ENCODE assay signal across 36 cellular contexts in the genomic region with DNA sequence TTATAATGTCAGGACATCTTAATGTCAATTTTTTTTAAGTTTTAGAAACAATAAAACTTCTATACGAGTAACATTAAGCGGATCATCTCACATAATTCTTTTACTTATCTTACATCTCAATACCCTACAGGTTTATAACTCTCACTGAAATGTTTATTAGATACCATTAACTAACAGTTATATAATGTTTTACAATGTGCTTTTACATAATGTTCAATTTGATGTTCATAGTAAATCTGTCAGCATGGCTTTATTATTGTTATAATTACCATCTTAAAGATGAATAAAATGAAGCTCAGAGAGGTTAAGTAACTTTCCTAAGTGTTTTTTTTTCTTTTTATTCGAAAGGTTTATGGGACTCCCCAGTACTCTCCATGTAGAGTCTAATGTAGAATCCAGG. TPM values are rescaled to one million over a fixed set of nuclear protein-coding genes. Genes with fewer than 3 reads are reported as not detected.
A peak's percentile ranks its signal among the peaks of the same experiment; 100 is the strongest.
DNase-seq lines count a peak whose midpoint lies in the region; FAIRE-seq and TF ChIP-seq lines count a peak whose summit lies in the region.
"Had no signal": no experiment of that assay in that cellular context is flagged by ENCODE, and none has a peak within 500 bp of the region (broad histone marks: within the 10 kb centered on the region; RNA-seq: fewer than 3 reads in every experiment).

No MANE protein-coding gene starts in this region.

- peaks cover 0 to 3% of the 10 kb centered on the region in 2 experiments; a peak in 1 of 4 replicates for H3K4me1 Mint-ChIP-seq in H9
- H3K4me1 Mint-ChIP-seq: B cell; CD14-positive monocyte; CD4-positive, alpha-beta memory T cell; CD4-positive, CD25-positive, alpha-beta regulatory T cell; CD8-positive, alpha-beta memory T cell had no signal

- no peaks in the 10 kb centered on the region for H3K79me2 ChIP-seq in H9 (ENCODE audit: insufficient read depth, low read length)

- H3K9me3 Mint-ChIP-seq in H9 = no peaks in the 10 kb centered on the region
- H3K9me3 Mint-ChIP-seq: CD4-positive, alpha-beta T cell; CD8-positive, alpha-beta T cell had no signal

- H2BK12ac ChIP-seq in H9 (ENCODE audit: insufficient read length, low read depth, low read length) = no peak overlapping the region

- H3K14ac ChIP-seq in H9 (ENCODE audit: insufficient read depth, low read length) = no peak overlapping the region

- no peak overlapping the region for H2BK20ac ChIP-seq in H9 (ENCODE audit: low read depth, low read length, poor library complexity, severe bottlenecking)

- H3K4ac ChIP-seq in H9 (ENCODE audit: low read depth, low read length) = no peak overlapping the region

- POLR2A ChIA-PET in HEK293 (lab: Yijun Ruan, JAX) = no interaction called here
- POLR2A ChIA-PET in HEK293T (lab: Yijun Ruan, JAX) = no interaction called here

- H3K56ac ChIP-seq in H9 (ENCODE audit: insufficient read length, low read depth, low read length) = no peak overlapping the region

- H3K4me3 Mint-ChIP-seq in H9 = no peak overlapping the region
- H3K4me3 Mint-ChIP-seq: B cell; CD14-positive monocyte; CD4-positive, alpha-beta memory T cell; CD4-positive, alpha-beta T cell; CD4-positive, CD25-positive, alpha-beta regulatory T cell; CD8-positive, alpha-beta memory T cell; CD8-positive, alpha-beta T cell had no signal

- H3K27ac Mint-ChIP-seq in H9 = no peak overlapping the region
- H3K27ac Mint-ChIP-seq: B cell; CD14-positive monocyte; CD4-positive, alpha-beta memory T cell; CD4-positive, alpha-beta T cell; CD4-positive, CD25-positive, alpha-beta regulatory T cell; CD8-positive, alpha-beta memory T cell; CD8-positive, alpha-beta T cell had no signal

- H3K23ac ChIP-seq in H9 (ENCODE audit: insufficient read length, low read depth, low read length) = no peak overlapping the region

- H3K4me1 ChIP-seq in HEK293 (ENCODE audit: control insufficient read depth, insufficient read depth, low read length) (no peaks in the 10 kb centered on the region), small intestine (ENCODE audit: control insufficient read depth in 2 of 2, insufficient read depth in 1 of 2, low read depth in 1 of 2, low read length in 1 of 2) (no peaks in the 10 kb centered on the region), BE2C (0 out of 2 replicates have a peak, but pooled peaks cover 2% of the 10 kb centered on the region), H9 (ENCODE audit: insufficient read depth, low read length) (no peaks in the 10 kb centered on the region)
- H3K4me1 ChIP-seq: A549, BLaER1, Caco-2 had no signal

- no peaks in the 10 kb centered on the region for H3K27me3 Mint-ChIP-seq in H9 (ENCODE audit: low read depth)
- H3K27me3 Mint-ChIP-seq: B cell; CD4-positive, alpha-beta memory T cell; CD4-positive, alpha-beta T cell; CD4-positive, CD25-positive, alpha-beta regulatory T cell had no signal

- H3K4me3 ChIP-seq in HEK293 (ENCODE audit: low read depth, low read length) (no peak overlapping the region), LNCaP clone FGC (ENCODE audit: low read depth, low read length) (no peak overlapping the region), small intestine (ENCODE audit: low read depth in 1 of 2, low read length in 2 of 2) (no peak overlapping the region), BE2C (ENCODE audit: low read depth, low read length) (no peak overlapping the region)
- H3K4me3 ChIP-seq: A549; BLaER1; BLaER1 treated with 17β-estradiol and CSF1 and Interleukin-3, amounts not matched to agents 10 nM and 100 nM had no signal

- H3K9ac ChIP-seq in H9 (ENCODE audit: extremely low read depth, insufficient read length, low read length) = no peak overlapping the region
- H3K9ac ChIP-seq: BLaER1; BLaER1 treated with 17β-estradiol and CSF1 and Interleukin-3, amounts not matched to agents 10 nM and 100 nM had no signal

- DNase-seq in HEK293T (ENCODE audit: extremely low spot score) = no peak
- DNase-seq in LNCaP clone FGC (ENCODE audit: low read depth) = peak; percentile 38
- no peak for DNase-seq in small intestine
- no peak for DNase-seq in activated naive CD4-positive, alpha-beta T cell treated with anti-CD3 and anti-CD28 coated beads, Interleukin-2, amount 50 U/mL, for 16 hours
- no peak for DNase-seq in stimulated activated CD4-positive, alpha-beta T cell treated with anti-CD3 and anti-CD28 coated beads, Interleukin-15, amount 100 ng/mL, for 24 hours
- DNase-seq in BE2C = no peak
- no peak for DNase-seq in H9
- DNase-seq: 8988T; ACHN; AML-193; C1 segment of cervical spinal cord; Caco-2; Calu3; CD4-positive, alpha-beta memory T cell; CD4-positive, alpha-beta T cell; CD4-positive, CD25-positive, alpha-beta regulatory T cell; CD8-positive, alpha-beta memory T cell; CD8-positive, alpha-beta T cell; COR-L47; DMS 273 treated with DMSO at 0.1 percent for 48 hours; DMS153; DMS53; DMS79; DMS79 treated with DMSO at 0.1 percent for 48 hours; DND-41; EL had no signal

- H3K36me3 ChIP-seq in HEK293 (ENCODE audit: control insufficient read depth in 2 of 2, insufficient read depth in 1 of 2, low read length in 2 of 2) (no peaks in the 10 kb centered on the region), small intestine (ENCODE audit: control insufficient read depth in 2 of 2, insufficient read depth in 2 of 2, low read length in 2 of 2) (no peaks in the 10 kb centered on the region), BE2C (no peaks in the 10 kb centered on the region)
- H3K36me3 ChIP-seq: BLaER1; BLaER1 treated with 17β-estradiol and CSF1 and Interleukin-3, amounts not matched to agents 10 nM and 100 nM had no signal

- WGBS in small intestine, 3 donors = 72 to 88% (median 75%) methylated on average over 3 of the region's 3 CpGs
- no CpG with 5 or more reads among the region's 3 CpGs for WGBS in H9 (ENCODE audit: extremely low coverage, insufficient read length, low lambda C conversion rate)

- peak; percentile 44 for FAIRE-seq in small intestine (lab: Jason Lieb, UNC)
- FAIRE-seq: A204.1, A549, D721Med had no signal

- H3K27ac ChIP-seq in HEK293 (ENCODE audit: extremely low read depth, low read depth, low read length) (no peak overlapping the region), small intestine (ENCODE audit: low read depth in 1 of 2, low read length in 1 of 2) (no peak overlapping the region), H9 (ENCODE audit: insufficient read length, low read depth, low read length) (no peak overlapping the region)
- H3K27ac ChIP-seq: 22Rv1; A549; BLaER1; BLaER1 treated with 17β-estradiol and CSF1 and Interleukin-3, amounts not matched to agents 10 nM and 100 nM; C4-2B had no signal

- H2AFZ ChIP-seq in H9 (ENCODE audit: low read length) = no peak overlapping the region

- no peak overlapping the region for H4K5ac ChIP-seq in H9 (ENCODE audit: insufficient read length, low read depth, low read length)

- CTCF ChIA-PET in HEK293 (lab: Yijun Ruan, JAX) = no interaction called here
- CTCF ChIA-PET in HEK293T (lab: Yijun Ruan, JAX) = no interaction called here

- H3K79me1 ChIP-seq in H9 (ENCODE audit: insufficient read depth, low read depth, low read length, poor library complexity, severe bottlenecking) = no peaks in the 10 kb centered on the region

- H2BK120ac ChIP-seq in H9 (ENCODE audit: low read depth, low read length, poor library complexity, severe bottlenecking) = no peak overlapping the region

- H3K23me2 ChIP-seq in H9 (ENCODE audit: insufficient read length, low read depth, low read length, poor library complexity, severe bottlenecking) = no peaks in the 10 kb centered on the region

- no peak overlapping the region for H3K4me2 ChIP-seq in H9 (ENCODE audit: insufficient read depth, insufficient read length, low read length)
- H3K4me2 ChIP-seq: A549; BLaER1; BLaER1 treated with 17β-estradiol and CSF1 and Interleukin-3, amounts not matched to agents 10 nM and 100 nM had no signal

- no peak overlapping the region for H4K8ac ChIP-seq in H9 (replicated peaks; ENCODE audit: insufficient read length, low read depth, low read length)

- no peaks in the 10 kb centered on the region for H4K20me1 ChIP-seq in H9 (ENCODE audit: control insufficient read depth, insufficient read depth, insufficient read length)
- H4K20me1 ChIP-seq: BLaER1; BLaER1 treated with 17β-estradiol and CSF1 and Interleukin-3, amounts not matched to agents 10 nM and 100 nM had no signal

- H3K9me3 ChIP-seq in HEK293 (ENCODE audit: control insufficient read depth, insufficient read depth, low read depth, low read length) (no peaks in the 10 kb centered on the region), small intestine (ENCODE audit: control insufficient read depth, low read depth) (no peaks in the 10 kb centered on the region), BE2C (no peaks in the 10 kb centered on the region), H9 (ENCODE audit: control insufficient read depth, low read depth, low read length) (no peaks in the 10 kb centered on the region)
- H3K9me3 ChIP-seq: A549; BLaER1; BLaER1 treated with 17β-estradiol and CSF1 and Interleukin-3, amounts not matched to agents 10 nM and 100 nM; Caco-2 had no signal

- TF ChIP-seq CTCF in HEK293 (tag by site-specific recombination; IDR thresholded peaks at IDR 0.05) = no peak
- no peak for TF ChIP-seq CTCF in LNCaP clone FGC (IDR thresholded peaks at IDR 0.05; ENCODE audit: control insufficient read depth, extremely low read depth, insufficient read depth)
- TF ChIP-seq CTCF in BE2C (IDR thresholded peaks at IDR 0.05; ENCODE audit: low read depth, low read length) = no peak
- no peak for TF ChIP-seq CTCF in H9 (conservative IDR thresholded peaks at IDR 0.05)

- no peaks in the 10 kb centered on the region for H3K27me3 ChIP-seq in small intestine (ENCODE audit: control insufficient read depth in 2 of 2, insufficient read depth in 2 of 2, low read length in 2 of 2)
- H3K27me3 ChIP-seq in BE2C = no peaks in the 10 kb centered on the region
- no peaks in the 10 kb centered on the region for H3K27me3 ChIP-seq in H9 (ENCODE audit: insufficient read depth, low read length)
- H3K27me3 ChIP-seq: BLaER1; BLaER1 treated with 17β-estradiol and CSF1 and Interleukin-3, amounts not matched to agents 10 nM and 100 nM had no signal

- no peak overlapping the region for H3K18ac ChIP-seq in H9 (ENCODE audit: insufficient read length, low read depth, low read length)

- H3K36me3 Mint-ChIP-seq in H9 (ENCODE audit: insufficient read depth in 1 of 3, low read depth in 3 of 3) = no peaks in the 10 kb centered on the region
- H3K36me3 Mint-ChIP-seq: CD14-positive monocyte; CD4-positive, alpha-beta memory T cell; CD4-positive, CD25-positive, alpha-beta regulatory T cell; CD8-positive, alpha-beta memory T cell; CD8-positive, alpha-beta T cell had no signal

- H4K91ac ChIP-seq in H9 (ENCODE audit: insufficient read length, low read depth, low read length) = no peak overlapping the region

- no peak overlapping the region for H2AK5ac ChIP-seq in H9 (ENCODE audit: insufficient read length, low read length)

- no peak overlapping the region for H3T11ph ChIP-seq in H9 (ENCODE audit: low read length)

- no peak overlapping the region for H2BK5ac ChIP-seq in H9 (ENCODE audit: insufficient read length, low read length)

- no peak overlapping the region for H2BK15ac ChIP-seq in H9 (ENCODE audit: low read depth, low read length)

TF ChIP-seq in HEK293, 187 proteins besides CTCF, POLR2A, EP300 and RAD21 (continues in another document):
- no peak for TF ChIP-seq MZF1 (tag by site-specific recombination; IDR thresholded peaks at IDR 0.05; ENCODE audit: borderline replicate concordance)

TF ChIP-seq in HEK293T, 16 proteins besides CTCF, POLR2A, EP300 and RAD21 (continues in another document):
- TF ChIP-seq TARDBP (IDR thresholded peaks at IDR 0.05) (peak; percentile 75), SP1 (IDR thresholded peaks at IDR 0.05) (no peak)

RNA-seq across cellular contexts. Expression of a gene that starts 33.9 kb away (rescaled TPM):
- 1 to 10 TPM; 3.0 to 8.1 (median 4.7) TPM for polyA plus RNA-seq in small intestine
- polyA plus RNA-seq in BE2C (2012; ENCODE audit: insufficient read depth, insufficient read length, low read depth) = 19.3 TPM
- total RNA-seq in H9 (2021) = 54.6 and 56.7 TPM in 2 replicates
- total RNA-seq: CD8-positive, alpha-beta T cell had no signal
- polyA plus RNA-seq: CD4-positive, CD25-positive, alpha-beta regulatory T cell; CD8-positive, alpha-beta memory T cell had no signal
